10 cellular contexts compared by ENCODE assay signal in genomic region chr19:50921391-50922315, GRCh38. TPM values are rescaled to one million over a fixed set of nuclear protein-coding genes. Genes with fewer than 3 reads are reported as not detected.
DNase-seq lines count a peak whose midpoint lies in the region; ATAC-seq and TF ChIP-seq lines count a peak whose summit lies in the region.
"Had no signal": no experiment of that assay in that cellular context is flagged by ENCODE, and none has a peak within 500 bp of the region (broad histone marks: within the 10 kb centered on the region; RNA-seq: fewer than 3 reads in every experiment).

No MANE protein-coding gene starts in this region.

- H3K27ac Mint-ChIP-seq in naive B cell, result peak overlapping the region in 3 of 6 donors; percentile 1 to 16 (median 16)
- H3K27ac Mint-ChIP-seq: activated T-helper 1 cell treated with anti-CD3 and anti-CD28 coated beads, Interleukin-12 subunit alpha, Interleukin-12 subunit beta, Interleukin-2, Interleukin-4 antibody, amounts not matched to agents 30 ng/mL and 10 ng/mL and 1 ng/mL, durations not matched to agents 14 hours and 24 hours and 36 hours; natural killer cell treated with Interleukin-12 subunit alpha and Interleukin-12 subunit beta and Interleukin-15 and Interleukin-18, amount 100 ng/mL, for 72 hours had no signal

- peak overlapping the region in 2 of 8 donors; percentile 25 to 64 for H3K4me3 Mint-ChIP-seq in naive B cell
- H3K4me3 Mint-ChIP-seq: activated T-helper 1 cell treated with anti-CD3 and anti-CD28 coated beads, Interleukin-12 subunit alpha, Interleukin-12 subunit beta, Interleukin-2, Interleukin-4 antibody, amounts not matched to agents 30 ng/mL and 10 ng/mL and 1 ng/mL, durations not matched to agents 14 hours and 24 hours and 36 hours; natural killer cell treated with Interleukin-12 subunit alpha and Interleukin-12 subunit beta and Interleukin-15 and Interleukin-18, amount 100 ng/mL, for 72 hours had no signal

- H3K9me3 Mint-ChIP-seq in naive B cell, result peaks cover 0 to 2% (median 0%) of the 10 kb centered on the region in 7 donors
- H3K9me3 Mint-ChIP-seq: activated T-helper 1 cell treated with anti-CD3 and anti-CD28 coated beads, Interleukin-12 subunit alpha, Interleukin-12 subunit beta, Interleukin-2, Interleukin-4 antibody, amounts not matched to agents 30 ng/mL and 10 ng/mL and 1 ng/mL, durations not matched to agents 14 hours and 24 hours and 36 hours; natural killer cell treated with Interleukin-12 subunit alpha and Interleukin-12 subunit beta and Interleukin-15 and Interleukin-18, amount 100 ng/mL, for 72 hours had no signal

- no peaks in the 10 kb centered on the region for H3K36me3 Mint-ChIP-seq in naive B cell
- H3K36me3 Mint-ChIP-seq: natural killer cell treated with Interleukin-12 subunit alpha and Interleukin-12 subunit beta and Interleukin-15 and Interleukin-18, amount 100 ng/mL, for 72 hours had no signal

- H3K27me3 Mint-ChIP-seq in naive B cell, result peaks cover 35 to 53% (median 39%) of the 10 kb centered on the region in 3 donors

- H3K4me1 Mint-ChIP-seq in naive B cell, result peaks cover 8 to 12% (median 11%) of the 10 kb centered on the region in 3 donors

- ATAC-seq in HG02981 (IDR thresholded peaks at IDR 0.05; ENCODE audit: unreplicated experiment) (peak; percentile 10), naive B cell (ENCODE audit: low read depth in 2 of 2) (peak; percentile 21 to 23), HG02852 (IDR thresholded peaks at IDR 0.05; ENCODE audit: unreplicated experiment) (no peak)

- no peak for TF ChIP-seq POLR2A in erythroblast (IDR thresholded peaks at IDR 0.05; ENCODE audit: low read length)

- DNase-seq in DMS153 (lab: John Stamatoyannopoulos, UW), result peak; percentile 33
- no peak for DNase-seq in DMS153 treated with DMSO at 0.1 percent for 48 hours (lab: John Stamatoyannopoulos, UW; ENCODE audit: unreplicated experiment)
- peak; percentile 61 for DNase-seq in SW480 (ENCODE audit: low spot score)
- no peak for DNase-seq in naive B cell
- DNase-seq in C1 segment of cervical spinal cord (lab: John Stamatoyannopoulos, UW), result no peak
- DNase-seq in erythroblast (lab: John Stamatoyannopoulos, UW), result no peak

RNA-seq across cellular contexts. Expression of gene KLK4, which starts 10.5 kb away (rescaled TPM):
- under 1 TPM in 1 of 6 donors, not detected in 5; 0.56 TPM for polyA plus RNA-seq in naive B cell (ENCODE audit: low read depth in 6 of 6)

RNA-seq across cellular contexts. Expression of gene KLK5, which starts 31.2 kb away (rescaled TPM):
- not detected for polyA plus RNA-seq in naive B cell (ENCODE audit: low read depth in 6 of 6)

RNA-seq across cellular contexts. Expression of gene KLK6, which starts 47.7 kb away (rescaled TPM):
- not detected for polyA plus RNA-seq in naive B cell (ENCODE audit: low read depth in 6 of 6)

RNA-seq across cellular contexts. Expression of gene KLK2, which starts 48.4 kb away (rescaled TPM):
- under 1 TPM in 2 of 6 donors, not detected in 4; 0.36 to 0.47 TPM for polyA plus RNA-seq in naive B cell (ENCODE audit: low read depth in 6 of 6)

Comparison
In these comparisons a context has a peak if more than half of its experiments do, and no peak if none do; other contexts are left out.
1. DNase-seq: peak in DMS153 (single experiment) and SW480 (single experiment); none in DMS153 treated with DMSO at 0.1 percent for 48 hours (single experiment), naive B cell (single experiment), C1 segment of cervical spinal cord (0 of 14) and erythroblast (0 of 2).